ENCODE assay signal across 8 cellular contexts in the genomic region with DNA sequence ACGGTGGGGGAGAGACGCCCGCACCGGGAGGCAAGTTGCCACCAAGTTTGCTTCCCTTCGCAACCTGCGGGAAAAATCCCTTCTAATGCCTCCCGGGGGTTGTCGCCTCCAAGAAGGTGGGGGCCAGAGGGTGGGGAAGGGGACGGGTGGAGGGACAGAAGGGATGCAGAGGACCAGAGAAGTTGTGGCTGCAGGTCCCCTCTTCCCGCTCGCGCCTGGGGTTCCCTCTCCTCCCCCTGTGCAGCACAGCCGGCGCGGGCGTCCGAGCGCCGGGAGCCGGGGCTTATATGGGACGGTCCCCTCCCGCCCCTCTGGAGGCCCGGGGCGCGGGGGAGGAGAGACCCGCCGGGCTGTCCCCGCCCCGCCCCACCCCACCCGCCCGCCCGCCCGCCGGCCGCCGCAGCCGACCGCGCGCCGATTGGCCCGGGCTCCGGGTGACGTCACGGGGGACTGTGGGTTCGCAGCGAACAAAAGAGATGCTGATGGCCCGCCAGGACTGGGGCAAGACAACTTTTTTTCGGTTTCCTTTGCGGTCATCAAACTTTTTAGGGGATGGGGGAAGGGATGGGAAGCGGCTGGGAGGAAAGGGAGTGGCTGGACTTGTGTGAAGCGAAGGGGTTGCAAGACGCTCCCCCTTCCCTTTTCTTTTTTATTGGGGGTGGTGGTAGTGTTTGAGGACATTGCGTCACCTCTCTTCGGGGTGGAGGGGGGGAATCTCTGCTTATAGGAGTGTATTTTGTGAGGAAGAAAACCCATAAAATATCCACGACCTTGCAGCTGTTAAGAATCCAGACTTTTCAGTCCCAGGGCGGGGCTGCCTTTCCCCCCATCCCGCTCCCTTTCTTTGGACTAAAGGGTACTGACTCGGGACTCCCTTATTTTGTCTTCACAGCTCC. TPM values are rescaled to one million over a fixed set of nuclear protein-coding genes. Genes with fewer than 3 reads are reported as not detected.
A peak's percentile ranks its signal among the peaks of the same experiment; 100 is the strongest.
DNase-seq lines count a peak whose midpoint lies in the region; ATAC-seq lines count a peak whose summit lies in the region.

A gene (minus strand): TSS at position 260 of the 896 bp plus-strand sequence. CDS start 266 bp downstream, outside the sequence.

- no peaks in the 10 kb centered on the region for H3K36me3 Mint-ChIP-seq in natural killer cell treated with Interleukin-12 subunit alpha and Interleukin-12 subunit beta and Interleukin-15 and Interleukin-18, amount 100 ng/mL, for 72 hours

- peak; percentile 95 for DNase-seq in ACHN
- peak; percentile 46 for DNase-seq in OCI-M1 (lab: John Stamatoyannopoulos, UW)
- DNase-seq in activated gamma-delta T cell treated with Interleukin-2 at 50 U/mL for 16 hours = peak; percentile 42
- peak; percentile 99 for DNase-seq in fibroblast of the conjunctiva (ENCODE audit: low read depth)
- DNase-seq in natural killer cell treated with Interleukin-12 subunit alpha and Interleukin-12 subunit beta and Interleukin-15 and Interleukin-18, amount 100 ng/mL, for 72 hours (ENCODE audit: low spot score) = peak; percentile 77
- peak; percentile 78 for DNase-seq in stimulated activated naive CD8-positive, alpha-beta T cell treated with anti-CD3 and anti-CD28 coated beads, Interleukin-15, Interleukin-2, amounts not matched to agents 100 U/mL and 50 U/mL, for 24 hours

- H3K9me3 Mint-ChIP-seq in natural killer cell treated with Interleukin-12 subunit alpha and Interleukin-12 subunit beta and Interleukin-15 and Interleukin-18, amount 100 ng/mL, for 72 hours = no peaks in the 10 kb centered on the region

- peak within 1 kb of the TSS; percentile 74 for H3K4me3 Mint-ChIP-seq in natural killer cell treated with Interleukin-12 subunit alpha and Interleukin-12 subunit beta and Interleukin-15 and Interleukin-18, amount 100 ng/mL, for 72 hours

- peak within 1 kb of the TSS in 1 of 2 donors; percentile 39 for H3K27ac Mint-ChIP-seq in natural killer cell treated with Interleukin-12 subunit alpha and Interleukin-12 subunit beta and Interleukin-15 and Interleukin-18, amount 100 ng/mL, for 72 hours

- H3K27me3 Mint-ChIP-seq in natural killer cell treated with Interleukin-12 subunit alpha and Interleukin-12 subunit beta and Interleukin-15 and Interleukin-18, amount 100 ng/mL, for 72 hours = peaks cover 35 to 68% of the 10 kb centered on the region in 2 donors

- peaks cover 22 to 28% of the 10 kb centered on the region in 2 donors for H3K4me1 Mint-ChIP-seq in natural killer cell treated with Interleukin-12 subunit alpha and Interleukin-12 subunit beta and Interleukin-15 and Interleukin-18, amount 100 ng/mL, for 72 hours (ENCODE audit: low read depth in 2 of 2)

- in situ Hi-C loops in ACHN (cut with HindIII; ENCODE audit: low pct_ligation_motif_present, low pct_unique_long_range_greater_than_20kb, low sequenced_read_pairs) = no loop called here

- ATAC-seq in GM18873 (IDR thresholded peaks at IDR 0.05; ENCODE audit: low FRiP score, unreplicated experiment) (peak; percentile 62), HG03175 (IDR thresholded peaks at IDR 0.05; ENCODE audit: unreplicated experiment) (peak; percentile 73)
- peak; percentile 87 to 90 for ATAC-seq in natural killer cell treated with Interleukin-12 subunit alpha and Interleukin-12 subunit beta and Interleukin-15 and Interleukin-18, amount 100 ng/mL, for 72 hours
- ATAC-seq in stimulated activated naive CD8-positive, alpha-beta T cell treated with anti-CD3 and anti-CD28 coated beads, Interleukin-15, Interleukin-2, amounts not matched to agents 100 U/mL and 50 U/mL, for 24 hours = peak; percentile 65

RNA-seq across cellular contexts. Expression of the gene that starts here (rescaled TPM):
- total RNA-seq in natural killer cell treated with Interleukin-12 subunit alpha and Interleukin-12 subunit beta and Interleukin-15 and Interleukin-18, amount 100 ng/mL, for 72 hours = 1 to 10 TPM; 8.7 to 8.8 TPM

Comparison
In these comparisons a context has a peak if more than half of its experiments do, and no peak if none do; other contexts are left out.
1. Peak in every context shown above with its lines: DNase-seq and ATAC-seq.
2. DNase-seq: peak in every context shown above with its lines; median percentile 99 in fibroblast of the conjunctiva; 95 in ACHN; 78 in stimulated activated naive CD8-positive, alpha-beta T cell treated with anti-CD3 and anti-CD28 coated beads, Interleukin-15, Interleukin-2, amounts not matched to agents 100 U/mL and 50 U/mL, for 24 hours; 77 in natural killer cell treated with Interleukin-12 subunit alpha and Interleukin-12 subunit beta and Interleukin-15 and Interleukin-18, amount 100 ng/mL, for 72 hours; 46 in OCI-M1; 42 in activated gamma-delta T cell treated with Interleukin-2 at 50 U/mL for 16 hours.